Comparison of ENCODE assay signal across 2 cellular contexts in genomic region chr7:22450013-22450412, GRCh38. TPM values are rescaled to one million over a fixed set of nuclear protein-coding genes. Genes with fewer than 3 reads are reported as not detected.
"Had no signal": no experiment of that assay in that cellular context is flagged by ENCODE, and none has a peak within 500 bp of the region (broad histone marks: within the 10 kb centered on the region; RNA-seq: fewer than 3 reads in every experiment).

No MANE protein-coding gene starts in this region.

RNA-seq across cellular contexts. Expression of gene STEAP1B, which starts 50.0 kb away (rescaled TPM):
- total RNA-seq: naive thymus-derived CD8-positive, alpha-beta T cell; pancreas had no signal
